In genomic region chr10:12408472-12408871, GRCh38 we compare ENCODE assay signal across 31 cellular contexts.
"Had no signal": no experiment of that assay in that cellular context is flagged by ENCODE, and none has a peak within 500 bp of the region (broad histone marks: within the 10 kb centered on the region; RNA-seq: fewer than 3 reads in every experiment).

No MANE protein-coding gene starts in this region.

- H3K9me3 Mint-ChIP-seq: activated naive CD4-positive, alpha-beta T cell treated with anti-CD3 and anti-CD28 coated beads, Interleukin-2, amount 50 U/mL, for 24 hours had no signal

- H3K4me3 ChIP-seq: Peyer's patch had no signal

- H3K4me3 Mint-ChIP-seq: activated CD4-positive, alpha-beta T cell treated with anti-CD3 and anti-CD28 coated beads, Interleukin-2, amount 10 ng/mL, durations not matched to agents 24 days and 14 days; activated CD8-positive, alpha-beta T cell treated with anti-CD3 and anti-CD28 coated beads for 36 hours; activated naive CD4-positive, alpha-beta T cell treated with anti-CD3 and anti-CD28 coated beads, Interleukin-2, amount 50 U/mL, for 24 hours; activated naive CD8-positive, alpha-beta T cell treated with anti-CD3 and anti-CD28 coated beads, Interleukin-2, amount 50 U/mL, for 24 hours; activated T-cell treated with anti-CD3 and anti-CD28 coated beads, Interleukin-2, amount 50 U/mL, for 72 hours; activated T-helper 17 cell treated with anti-CD3 and anti-CD28 coated beads, Interleukin-2, amount 50 U/mL, for 72 hours had no signal

- H3K27ac Mint-ChIP-seq: activated CD4-positive, alpha-beta T cell treated with anti-CD3 and anti-CD28 coated beads, Interleukin-2, amount 10 ng/mL, durations not matched to agents 24 days and 14 days; activated CD8-positive, alpha-beta T cell treated with anti-CD3 and anti-CD28 coated beads for 36 hours; activated naive CD4-positive, alpha-beta T cell treated with anti-CD3 and anti-CD28 coated beads, Interleukin-2, amount 50 U/mL, for 24 hours; activated naive CD8-positive, alpha-beta T cell treated with anti-CD3 and anti-CD28 coated beads, Interleukin-2, amount 50 U/mL, for 24 hours; activated T-cell treated with anti-CD3 and anti-CD28 coated beads, Interleukin-2, amount 50 U/mL, for 72 hours; activated T-helper 17 cell treated with anti-CD3 and anti-CD28 coated beads, Interleukin-2, amount 50 U/mL, for 72 hours had no signal

- H3K9me3 ChIP-seq: Peyer's patch had no signal

- H3K27ac ChIP-seq: brain microvascular endothelial cell, Peyer's patch had no signal

- H3K36me3 ChIP-seq: brain microvascular endothelial cell, Peyer's patch had no signal

- DNase-seq: activated CD4-positive, alpha-beta T cell treated with anti-CD3 and anti-CD28 coated beads, Interleukin-2, amount 10 ng/mL, durations not matched to agents 24 days and 14 days; activated CD4-positive, alpha-beta T cell treated with anti-CD3 and anti-CD28 coated beads, Interleukin-2, amount 50 U/mL, for 4 hours; activated CD8-positive, alpha-beta T cell treated with anti-CD3 and anti-CD28 coated beads for 36 hours; activated gamma-delta T cell; activated naive CD4-positive, alpha-beta T cell treated with Interleukin-2 at 50 U/mL for 16 hours; activated naive CD8-positive, alpha-beta T cell treated with anti-CD3 and anti-CD28 coated beads, Interleukin-2, amount 50 U/mL, for 24 hours; activated T-cell treated with anti-CD3 and anti-CD28 coated beads, Interleukin-2, amount 50 U/mL, for 1 hour; activated T-cell treated with anti-CD3 and anti-CD28 coated beads, Interleukin-2, amount 50 U/mL, for 72 hours; brain microvascular endothelial cell; central memory CD4-positive, alpha-beta T cell; NCI-H1092 treated with DMSO at 0.1 percent for 48 hours; NCI-H1417; NCI-H146; NCI-H187; NCI-H2029 treated with DMSO at 0.1 percent for 48 hours; NCI-H2107; NCI-H2171; NCI-H510A; NCI-H526; NCI-H748 treated with DMSO at 0.1 percent for 48 hours; NK-92 treated with Interleukin-12 subunit alpha and Interleukin-12 subunit beta, amount 100 ng/mL, for 24 hours; PC-3; RPMI8226; SIG-M5; T-helper 1 cell; T1000 had no signal

- ATAC-seq: activated CD8-positive, alpha-beta T cell treated with anti-CD3 and anti-CD28 coated beads for 36 hours; activated naive CD8-positive, alpha-beta T cell treated with anti-CD3 and anti-CD28 coated beads, Interleukin-2, amount 50 U/mL, for 24 hours; activated T-cell treated with anti-CD3 and anti-CD28 coated beads, Interleukin-2, amount 50 U/mL, for 72 hours; activated T-helper 17 cell treated with anti-CD3 and anti-CD28 coated beads, Interleukin-2, amount 50 U/mL, for 72 hours; PC-3; Right ventricle myocardium inferior; SK-N-SH treated with all-trans-retinoic acid at 6 μM for 48 hours had no signal

- H3K27me3 Mint-ChIP-seq: activated CD8-positive, alpha-beta T cell treated with anti-CD3 and anti-CD28 coated beads for 36 hours; activated naive CD4-positive, alpha-beta T cell treated with anti-CD3 and anti-CD28 coated beads, Interleukin-2, amount 50 U/mL, for 24 hours; activated naive CD8-positive, alpha-beta T cell treated with anti-CD3 and anti-CD28 coated beads, Interleukin-2, amount 50 U/mL, for 24 hours; activated T-helper 17 cell treated with anti-CD3 and anti-CD28 coated beads, Interleukin-2, amount 50 U/mL, for 72 hours had no signal
